Comparison of ENCODE assay signal across 1 cellular context in the genomic region with DNA sequence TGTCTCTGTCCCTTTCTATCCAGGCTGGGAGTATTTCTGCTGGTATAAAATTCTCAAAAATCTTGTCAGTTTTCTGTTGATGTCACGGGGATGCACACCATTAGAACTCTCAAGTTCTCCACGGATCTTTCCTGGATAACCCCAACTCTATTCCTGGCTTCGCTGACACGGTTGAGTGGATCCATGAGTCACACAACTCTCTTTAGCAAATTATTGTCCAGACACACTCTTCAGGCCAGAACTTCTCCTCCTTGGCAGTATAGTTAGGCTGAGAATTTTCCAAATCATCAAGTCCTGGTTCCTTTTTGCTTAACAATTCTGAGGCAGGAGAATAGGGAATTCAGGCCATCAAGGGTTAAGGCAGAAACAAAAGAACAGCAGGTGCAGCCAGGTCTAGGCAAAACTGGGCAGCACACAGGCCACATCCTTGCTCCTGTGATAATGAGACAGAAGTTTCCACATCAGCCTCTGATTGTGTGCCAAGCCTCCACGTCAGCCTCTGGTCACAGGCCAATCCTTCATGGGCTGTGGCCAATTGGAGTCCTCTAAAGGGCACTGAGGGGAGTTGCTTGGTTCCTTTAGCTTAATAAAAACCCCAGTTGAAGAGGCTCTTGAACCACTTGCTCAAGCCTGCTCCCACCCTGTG.
TF ChIP-seq lines count a peak whose summit lies in the region.

No MANE protein-coding gene starts in this region.

TF ChIP-seq in SK-N-SH treated with all-trans-retinoic acid at 6 μM for 48 hours, 23 proteins besides CTCF, POLR2A, EP300 and RAD21 (continued from another document):
- TF ChIP-seq PATZ1 (CRISPR knock-in tag; IDR thresholded peaks at IDR 0.05; ENCODE audit: borderline replicate concordance): no peak
- no peak for TF ChIP-seq ZNF70 (CRISPR knock-in tag; IDR thresholded peaks at IDR 0.05)
- no peak for TF ChIP-seq ESRRG (CRISPR knock-in tag; IDR thresholded peaks at IDR 0.05)
